ENCODE assay signal across 13 cellular contexts in the genomic region with DNA sequence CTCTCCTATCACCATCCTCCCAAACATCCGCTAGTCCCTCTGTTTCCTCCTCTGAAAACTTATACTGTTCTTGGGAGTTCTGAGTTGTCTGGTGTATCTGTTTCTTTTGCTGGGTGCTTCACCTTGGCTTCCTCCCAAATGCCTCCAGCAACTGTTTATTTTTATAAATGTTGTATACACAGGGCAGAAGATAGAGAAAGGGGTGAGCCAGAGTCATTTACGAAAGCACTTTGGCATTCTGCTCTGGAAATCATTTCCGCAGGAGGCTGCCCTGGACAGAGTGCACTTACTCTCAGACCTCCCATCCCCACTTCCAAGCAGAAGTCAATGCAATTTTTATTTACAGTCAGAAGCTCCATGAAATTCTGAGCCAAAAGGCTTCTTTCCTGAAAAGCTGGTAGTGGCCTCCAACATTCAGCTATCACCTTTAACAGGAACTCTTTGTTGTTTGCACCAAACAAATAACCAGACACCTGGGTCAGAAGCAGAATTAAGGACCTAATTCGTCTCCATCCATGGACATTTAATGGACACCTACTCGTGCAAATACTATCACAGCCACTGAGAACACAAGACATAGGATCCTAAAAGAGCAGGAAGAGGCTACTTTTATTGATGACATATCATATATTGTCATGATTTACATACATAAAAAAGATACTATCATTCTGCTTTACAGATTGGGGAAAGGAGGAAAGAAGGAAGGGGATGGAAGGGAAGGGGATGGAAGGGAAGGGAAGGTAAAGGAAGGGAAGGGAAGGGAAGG.
DNase-seq lines count a peak whose midpoint lies in the region; ATAC-seq and TF ChIP-seq lines count a peak whose summit lies in the region.
"Had no signal": no experiment of that assay in that cellular context is flagged by ENCODE, and none has a peak within 500 bp of the region (broad histone marks: within the 10 kb centered on the region; RNA-seq: fewer than 3 reads in every experiment).

No MANE protein-coding gene starts in this region.

- no peak overlapping the region for H3K27ac ChIP-seq in breast epithelium

- in situ Hi-C loops in astrocyte of the cerebellum (cut with HindIII; ENCODE audit: low sequenced_read_pairs): no loop called here

- no peaks in the 10 kb centered on the region for H3K27me3 Mint-ChIP-seq in MCF 10A (ENCODE audit: insufficient read depth, unreplicated experiment)
- H3K27me3 Mint-ChIP-seq: activated naive CD4-positive, alpha-beta T cell treated with anti-CD3 and anti-CD28 coated beads, Interleukin-2, amount 50 U/mL, for 24 hours; stimulated activated naive CD8-positive, alpha-beta T cell treated with anti-CD3 and anti-CD28 coated beads, Interleukin-15, Interleukin-2, amounts not matched to agents 100 ng/mL and 50 ng/mL, for 24 hours had no signal

- peak overlapping the region; percentile 8 for H3K4me3 Mint-ChIP-seq in MCF 10A (ENCODE audit: unreplicated experiment)
- H3K4me3 Mint-ChIP-seq: activated CD8-positive, alpha-beta T cell treated with anti-CD3 and anti-CD28 coated beads, Interleukin-2, amount 10 ng/mL, durations not matched to agents 7 days and 5 days; activated naive CD4-positive, alpha-beta T cell treated with anti-CD3 and anti-CD28 coated beads, Interleukin-2, amount 50 U/mL, for 24 hours; stimulated activated naive CD8-positive, alpha-beta T cell treated with anti-CD3 and anti-CD28 coated beads, Interleukin-15, Interleukin-2, amounts not matched to agents 100 ng/mL and 50 ng/mL, for 24 hours had no signal

- TF ChIP-seq CTCF in MCF 10A (IDR thresholded peaks at IDR 0.05; ENCODE audit: unreplicated experiment): no peak
- no peak for TF ChIP-seq CTCF in breast epithelium (IDR thresholded peaks at IDR 0.05)
- no peak for TF ChIP-seq CTCF in astrocyte of the cerebellum (IDR thresholded peaks at IDR 0.05; ENCODE audit: low read depth, low read length, missing control alignments)

- CTCF ChIA-PET in MCF 10A (lab: Yijun Ruan, JAX): interaction anchor here (0.6 kb wide), 1 partner anchor 657 kb away, joined by 3 read pairs; no protein-coding TSS in a partner anchor

- H3K27me3 ChIP-seq in breast epithelium: no peaks in the 10 kb centered on the region

- H3K4me3 ChIP-seq in breast epithelium: no peak overlapping the region
- no peak overlapping the region for H3K4me3 ChIP-seq in astrocyte of the cerebellum (ENCODE audit: low read depth, low read length)

- peak overlapping the region; percentile 57 for H3K27ac Mint-ChIP-seq in MCF 10A (ENCODE audit: low read depth, unreplicated experiment)
- H3K27ac Mint-ChIP-seq: activated CD8-positive, alpha-beta T cell treated with anti-CD3 and anti-CD28 coated beads, Interleukin-2, amount 10 ng/mL, durations not matched to agents 7 days and 5 days; activated naive CD4-positive, alpha-beta T cell treated with anti-CD3 and anti-CD28 coated beads, Interleukin-2, amount 50 U/mL, for 24 hours; stimulated activated naive CD8-positive, alpha-beta T cell treated with anti-CD3 and anti-CD28 coated beads, Interleukin-15, Interleukin-2, amounts not matched to agents 100 ng/mL and 50 ng/mL, for 24 hours had no signal

- H3K4me1 Mint-ChIP-seq in MCF 10A (ENCODE audit: insufficient read depth, unreplicated experiment): peaks cover 24% of the 10 kb centered on the region

- H3K36me3 Mint-ChIP-seq in MCF 10A (ENCODE audit: insufficient read depth, unreplicated experiment): no peaks in the 10 kb centered on the region
- H3K36me3 Mint-ChIP-seq: activated naive CD4-positive, alpha-beta T cell treated with anti-CD3 and anti-CD28 coated beads, Interleukin-2, amount 50 U/mL, for 24 hours had no signal

- POLR2A ChIA-PET in MCF 10A (lab: Yijun Ruan, JAX): interaction anchor here (0.9 to 1.0 kb wide), 2 partner anchors 10 to 18 kb away, joined by 3 read pairs; no protein-coding TSS in a partner anchor

- no peaks in the 10 kb centered on the region for H3K4me1 ChIP-seq in breast epithelium

- no peak for TF ChIP-seq POLR2A in breast epithelium (IDR thresholded peaks at IDR 0.05)

- intact Hi-C loops in MCF 10A (cut with micrococcal nuclease) (no loop called here), breast epithelium (cut with DNase I; ENCODE audit: low total_unique reads) (no loop called here), head of caudate nucleus (cut with DNase I) (no loop called here)

- no TSS peak for BruUV-seq in MCF 10A (replicated peaks; lab: Mats Ljungman, UMichigan)

- no peaks in the 10 kb centered on the region for H3K9me3 ChIP-seq in breast epithelium

- DNase-seq in MCF 10A (ENCODE audit: unreplicated experiment) (peak; percentile 93), breast epithelium (ENCODE audit: low spot score in 2 of 2) (no peak), astrocyte of the cerebellum (ENCODE audit: low read depth) (peak; percentile 23), iris pigment epithelial cell (ENCODE audit: low read depth) (peak; percentile 98), ureter (ENCODE audit: low spot score) (peak; percentile 58), head of caudate nucleus (no peak), NCI-H2107 (lab: John Stamatoyannopoulos, UW) (no peak)
- DNase-seq: activated CD8-positive, alpha-beta T cell treated with anti-CD3 and anti-CD28 coated beads, Interleukin-2, amount 10 ng/mL, durations not matched to agents 7 days and 5 days; NCI-H1436 treated with DMSO at 0.1 percent for 48 hours; T-helper 2 cell had no signal

- no peaks in the 10 kb centered on the region for H3K36me3 ChIP-seq in breast epithelium

- no peaks in the 10 kb centered on the region for H3K9me3 Mint-ChIP-seq in MCF 10A (ENCODE audit: unreplicated experiment)

- no peak for ATAC-seq in GM18873 (IDR thresholded peaks at IDR 0.05; ENCODE audit: low FRiP score, unreplicated experiment)
- ATAC-seq: activated CD8-positive, alpha-beta T cell treated with anti-CD3 and anti-CD28 coated beads, Interleukin-2, amount 10 ng/mL, durations not matched to agents 7 days and 5 days had no signal

Comparison
In these comparisons a context has a peak if more than half of its experiments do, and no peak if none do; other contexts are left out.
1. DNase-seq: peak in MCF 10A (single experiment), astrocyte of the cerebellum (single experiment), iris pigment epithelial cell (single experiment) and ureter (single experiment); none in breast epithelium (0 of 2), head of caudate nucleus (0 of 42) and NCI-H2107 (single experiment).